In genomic region chr15:69132430-69132829, GRCh38 we compare ENCODE assay signal across 30 cellular contexts.
"Had no signal": no experiment of that assay in that cellular context is flagged by ENCODE, and none has a peak within 500 bp of the region (broad histone marks: within the 10 kb centered on the region; RNA-seq: fewer than 3 reads in every experiment).

No MANE protein-coding gene starts in this region.

- H3K36me3 Mint-ChIP-seq: activated naive CD4-positive, alpha-beta T cell treated with anti-CD3 and anti-CD28 coated beads, Interleukin-2, amount 50 U/mL, for 24 hours; T-cell had no signal

- H3K4me1 Mint-ChIP-seq: activated CD4-positive, alpha-beta memory T cell treated with anti-CD3 and anti-CD28 coated beads, Interleukin-2, amount 10 ng/mL, durations not matched to agents 7 days and 5 days; activated naive CD4-positive, alpha-beta T cell treated with anti-CD3 and anti-CD28 coated beads, Interleukin-2, amount 50 U/mL, for 24 hours; T-cell had no signal

- H3K9me3 Mint-ChIP-seq: activated B cell treated with CpG ODN at 0.5 μM for 24 hours; activated CD4-positive, alpha-beta memory T cell treated with anti-CD3 and anti-CD28 coated beads, Interleukin-2, amount 10 ng/mL, durations not matched to agents 7 days and 5 days; activated naive CD4-positive, alpha-beta T cell treated with anti-CD3 and anti-CD28 coated beads, Interleukin-2, amount 50 U/mL, for 24 hours; activated T-helper 1 cell treated with anti-CD3 and anti-CD28 coated beads, Interleukin-12 subunit alpha, Interleukin-12 subunit beta, Interleukin-2, Interleukin-4 antibody, amounts not matched to agents 30 ng/mL and 10 ng/mL and 1 ng/mL, durations not matched to agents 14 hours and 24 hours and 36 hours; T-cell had no signal

- H3K4me3 Mint-ChIP-seq: activated B cell treated with CpG ODN at 0.5 μM for 24 hours; activated CD4-positive, alpha-beta memory T cell treated with anti-CD3 and anti-CD28 coated beads, Interleukin-2, amount 10 ng/mL, durations not matched to agents 7 days and 5 days; activated naive CD4-positive, alpha-beta T cell treated with anti-CD3 and anti-CD28 coated beads, Interleukin-2, amount 50 U/mL, for 24 hours; activated T-helper 1 cell treated with anti-CD3 and anti-CD28 coated beads, Interleukin-12 subunit alpha, Interleukin-12 subunit beta, Interleukin-2, Interleukin-4 antibody, amounts not matched to agents 30 ng/mL and 10 ng/mL and 1 ng/mL, durations not matched to agents 14 hours and 24 hours and 36 hours; T-cell had no signal

- H3K9me3 ChIP-seq: breast epithelium, MG63 had no signal

- H3K27ac ChIP-seq: SK-N-MC had no signal

- DNase-seq: activated B cell treated with CpG ODN at 0.5 μM for 24 hours; activated CD4-positive, alpha-beta memory T cell treated with anti-CD3 and anti-CD28 coated beads, Interleukin-2, amount 10 ng/mL, durations not matched to agents 7 days and 5 days; activated CD4-positive, alpha-beta T cell treated with anti-CD3 and anti-CD28 coated beads, Interleukin-2, amount 50 U/mL, for 1 hour; activated CD8-positive, alpha-beta memory T cell treated with anti-CD3 and anti-CD28 coated beads, Interleukin-2, amount 50 U/mL, for 4 hours; activated effector memory CD4-positive, alpha-beta T cell treated with Interleukin-2 at 50 U/mL for 16 hours; activated naive CD4-positive, alpha-beta T cell; aorta; central memory CD4-positive, alpha-beta T cell; MG63; NCI-H1092 treated with DMSO at 0.1 percent for 48 hours; NCI-H1417 treated with DMSO at 0.1 percent for 48 hours; NCI-H1694; NCI-H2029; NCI-H2107; NCI-H2171 treated with DMSO at 0.1 percent for 48 hours; NCI-H226; NCI-H510A; NCI-H526 treated with DMSO at 0.1 percent for 48 hours; NCI-H82; RPMI8226; T-cell; T-helper 2 cell; T1000 had no signal

- FAIRE-seq: TTC549 had no signal

- H3K4me3 ChIP-seq: breast epithelium, MG63, SK-N-MC had no signal

- H3K27me3 ChIP-seq: breast epithelium, MG63 had no signal

- H3K27ac Mint-ChIP-seq: activated B cell treated with CpG ODN at 0.5 μM for 24 hours; activated CD4-positive, alpha-beta memory T cell treated with anti-CD3 and anti-CD28 coated beads, Interleukin-2, amount 10 ng/mL, durations not matched to agents 7 days and 5 days; activated naive CD4-positive, alpha-beta T cell treated with anti-CD3 and anti-CD28 coated beads, Interleukin-2, amount 50 U/mL, for 24 hours; activated T-helper 1 cell treated with anti-CD3 and anti-CD28 coated beads, Interleukin-12 subunit alpha, Interleukin-12 subunit beta, Interleukin-2, Interleukin-4 antibody, amounts not matched to agents 30 ng/mL and 10 ng/mL and 1 ng/mL, durations not matched to agents 14 hours and 24 hours and 36 hours; T-cell had no signal

- H3K36me3 ChIP-seq: breast epithelium, MG63 had no signal

- ATAC-seq: Panc1, Right ventricle myocardium inferior, T-cell had no signal
